Comparison of ENCODE assay signal across 12 cellular contexts in genomic region chr1:19637606-19638005, GRCh38. TPM values are rescaled to one million over a fixed set of nuclear protein-coding genes. Genes with fewer than 3 reads are reported as not detected.
"Had no signal": no experiment of that assay in that cellular context is flagged by ENCODE, and none has a peak within 500 bp of the region (broad histone marks: within the 10 kb centered on the region; RNA-seq: fewer than 3 reads in every experiment).

No MANE protein-coding gene starts in this region.

- H3K4me2 ChIP-seq: GM23338 had no signal

- H3K4me1 ChIP-seq: HAP-1 had no signal

- ATAC-seq: GM23338, HCT116 had no signal

- H2AFZ ChIP-seq: GM23248, GM23338 had no signal

- H3K36me3 ChIP-seq: HAP-1 had no signal

- H3K27ac ChIP-seq: GM23248 had no signal

- H3K9me3 ChIP-seq: HAP-1 had no signal

- H3K9ac ChIP-seq: GM23248 had no signal

- FAIRE-seq: H1, H54 had no signal

- H3K4me3 ChIP-seq: GM23248, GM23338, HAP-1 had no signal

- DNase-seq: GM23248, GOT3, H7, H9, HCEC 1CT, HFFc6 had no signal

RNA-seq across cellular contexts. Expression of gene HTR6, which starts 27.1 kb away (rescaled TPM):
- total RNA-seq: GM23248, H4, HFFc6 had no signal
- polyA plus RNA-seq: GM23248 had no signal
